Comparison of ENCODE assay signal across 17 cellular contexts in genomic region chr16:75279277-75279676, GRCh38. TPM values are rescaled to one million over a fixed set of nuclear protein-coding genes. Genes with fewer than 3 reads are reported as not detected.
DNase-seq lines count a peak whose midpoint lies in the region; ATAC-seq lines count a peak whose summit lies in the region.
"Had no signal": no experiment of that assay in that cellular context is flagged by ENCODE, and none has a peak within 500 bp of the region (broad histone marks: within the 10 kb centered on the region; RNA-seq: fewer than 3 reads in every experiment).

No MANE protein-coding gene starts in this region.

- no peak overlapping the region for H3K23ac ChIP-seq in trophoblast cell (ENCODE audit: low read length)

- no peaks in the 10 kb centered on the region for H3K27me3 ChIP-seq in trophoblast cell (ENCODE audit: insufficient read depth, low read length)
- H3K27me3 ChIP-seq: MG63, testis had no signal

- ATAC-seq in HG02973 (IDR thresholded peaks at IDR 0.05; ENCODE audit: unreplicated experiment), result no peak
- ATAC-seq: activated CD4-positive, CD25-positive, alpha-beta regulatory T cell treated with anti-CD3 and anti-CD28 coated beads, Interleukin-2, amount 50 U/mL, for 24 hours; activated T-cell treated with anti-CD3 and anti-CD28 coated beads, Interleukin-2, amount 50 U/mL, for 4 hours; CD8-positive, alpha-beta T cell; effector memory CD8-positive, alpha-beta T cell; natural killer cell treated with Interleukin-12 subunit alpha and Interleukin-12 subunit beta and Interleukin-15 and Interleukin-18, amount 100 ng/mL, for 72 hours had no signal

- no peak overlapping the region for H2AFZ ChIP-seq in trophoblast cell (ENCODE audit: insufficient read depth, low read length, poor library complexity)

- no peak overlapping the region for H4K91ac ChIP-seq in trophoblast cell (ENCODE audit: low read depth, low read length)

- H2BK5ac ChIP-seq in trophoblast cell (ENCODE audit: low read depth, low read length, poor library complexity), result no peak overlapping the region

- no CpG with 5 or more reads among the region's 10 CpGs for WGBS in trophoblast cell (ENCODE audit: extremely low coverage, insufficient coverage, insufficient read length)

- H3K18ac ChIP-seq in trophoblast cell (ENCODE audit: low read length), result no peak overlapping the region

- no peak overlapping the region for H3K14ac ChIP-seq in trophoblast cell (ENCODE audit: low read length)

- no peak overlapping the region for H2AK5ac ChIP-seq in trophoblast cell (ENCODE audit: low read length)

- H3K4ac ChIP-seq in trophoblast cell (ENCODE audit: low read depth, low read length), result no peak overlapping the region

- H3K9me3 ChIP-seq in trophoblast cell (ENCODE audit: insufficient read depth, low read depth, low read length), result no peaks in the 10 kb centered on the region
- H3K9me3 ChIP-seq: MG63, testis had no signal

- no peak overlapping the region for H3K4me3 ChIP-seq in trophoblast cell (ENCODE audit: low read depth, low read length)
- H3K4me3 ChIP-seq: MG63, testis had no signal

- H3K36me3 ChIP-seq in trophoblast cell (ENCODE audit: control insufficient read depth in 1 of 2, insufficient read depth in 2 of 2, low read length in 2 of 2), result no peaks in the 10 kb centered on the region
- H3K36me3 ChIP-seq: MG63 had no signal

- DNase-seq in DMS53 (lab: John Stamatoyannopoulos, UW) (peak; percentile 10), DMS53 treated with DMSO at 0.1 percent for 48 hours (lab: John Stamatoyannopoulos, UW; ENCODE audit: unreplicated experiment) (no peak), NCI-H82 (lab: John Stamatoyannopoulos, UW) (peak; percentile 70), dermis blood vessel endothelial cell (peak; percentile 42), trophoblast cell (no peak), ecto neural progenitor cell (ENCODE audit: low spot score) (no peak), EL (no peak)
- DNase-seq: activated T-cell treated with anti-CD3 and anti-CD28 coated beads, Interleukin-2, amount 50 U/mL, for 4 hours; CD8-positive, alpha-beta T cell; effector memory CD8-positive, alpha-beta T cell; MG63; small intestine; testis had no signal

- no peak overlapping the region for H3K9ac ChIP-seq in trophoblast cell (ENCODE audit: low read length)

- no peaks in the 10 kb centered on the region for H3K79me2 ChIP-seq in trophoblast cell (ENCODE audit: control insufficient read depth, insufficient read depth, low read length, poor library complexity)

- no peak overlapping the region for H2BK120ac ChIP-seq in trophoblast cell (ENCODE audit: insufficient read depth, low read length, poor library complexity)

- H3K4me1 ChIP-seq in trophoblast cell (ENCODE audit: control insufficient read depth in 1 of 2, insufficient read depth in 2 of 2, low read length in 2 of 2), result peaks cover 0 to 2% of the 10 kb centered on the region in 2 experiments

- peak overlapping the region; percentile 52 for H2BK12ac ChIP-seq in trophoblast cell (ENCODE audit: low read length)

- H3K79me1 ChIP-seq in trophoblast cell (ENCODE audit: low read length), result peaks cover under 1% of the 10 kb centered on the region

- no peak overlapping the region for H3K4me2 ChIP-seq in trophoblast cell (ENCODE audit: low read length)

- H4K12ac ChIP-seq in trophoblast cell (ENCODE audit: low read depth, low read length), result no peak overlapping the region

- H4K8ac ChIP-seq in trophoblast cell (ENCODE audit: low read depth, low read length), result no peak overlapping the region

- H3K27ac ChIP-seq in trophoblast cell (ENCODE audit: low read depth, low read length), result no peak overlapping the region
- H3K27ac ChIP-seq: 22Rv1, testis had no signal

RNA-seq across cellular contexts. Expression of gene BCAR1, which starts 27.9 kb away (rescaled TPM):
- total RNA-seq in dermis blood vessel endothelial cell, result 141 and 300 TPM in 2 replicates
- 200 and 201 TPM in 2 replicates for polyA plus RNA-seq in trophoblast cell (2013)
- total RNA-seq: CD8-positive, alpha-beta T cell; natural killer cell treated with Interleukin-12 subunit alpha and Interleukin-12 subunit beta and Interleukin-15 and Interleukin-18, amount 100 ng/mL, for 72 hours had no signal

Comparison
In these comparisons a context has a peak if more than half of its experiments do, and no peak if none do; other contexts are left out.
1. DNase-seq: peak in DMS53 (single experiment), NCI-H82 (single experiment) and dermis blood vessel endothelial cell (single experiment); none in DMS53 treated with DMSO at 0.1 percent for 48 hours (single experiment), trophoblast cell (0 of 2), ecto neural progenitor cell (single experiment) and EL (single experiment).